8 cellular contexts compared by ENCODE assay signal in genomic region chr1:23403735-23404486, GRCh38. TPM values are rescaled to one million over a fixed set of nuclear protein-coding genes. Genes with fewer than 3 reads are reported as not detected.
DNase-seq lines count a peak whose midpoint lies in the region; ATAC-seq and TF ChIP-seq lines count a peak whose summit lies in the region.

No MANE protein-coding gene starts in this region.

- no peak overlapping the region for H3K4me3 ChIP-seq in effector memory CD4-positive, alpha-beta T cell (ENCODE audit: insufficient read depth, low read depth, low read length, poor library complexity, severe bottlenecking)

- peak; percentile 99 for ATAC-seq in activated CD8-positive, alpha-beta T cell treated with anti-CD3 and anti-CD28 coated beads for 36 hours
- ATAC-seq in GM19328 (IDR thresholded peaks at IDR 0.05; ENCODE audit: unreplicated experiment), result no peak

- peaks cover 4% of the 10 kb centered on the region for H3K4me1 Mint-ChIP-seq in activated CD8-positive, alpha-beta T cell treated with anti-CD3 and anti-CD28 coated beads for 36 hours (ENCODE audit: low read depth)

- no peaks in the 10 kb centered on the region for H3K9me3 Mint-ChIP-seq in activated CD8-positive, alpha-beta T cell treated with anti-CD3 and anti-CD28 coated beads for 36 hours

- H3K4me3 Mint-ChIP-seq in activated CD8-positive, alpha-beta T cell treated with anti-CD3 and anti-CD28 coated beads for 36 hours, result no peak overlapping the region

- H3K36me3 ChIP-seq in effector memory CD4-positive, alpha-beta T cell (ENCODE audit: control insufficient read depth, insufficient read depth, low read length), result peaks cover 4% of the 10 kb centered on the region

- no peaks in the 10 kb centered on the region for H3K9me3 ChIP-seq in effector memory CD4-positive, alpha-beta T cell (ENCODE audit: control insufficient read depth, low read length)

- no peak overlapping the region for H3K27ac Mint-ChIP-seq in activated CD8-positive, alpha-beta T cell treated with anti-CD3 and anti-CD28 coated beads for 36 hours

- H3K27ac ChIP-seq in effector memory CD4-positive, alpha-beta T cell (ENCODE audit: insufficient read depth, low read length, poor library complexity, severe bottlenecking), result no peak overlapping the region

- H3K27me3 ChIP-seq in effector memory CD4-positive, alpha-beta T cell (replicated peaks; ENCODE audit: control insufficient read depth, insufficient read depth, low read length, poor library complexity, severe bottlenecking), result no peaks in the 10 kb centered on the region

- no peaks in the 10 kb centered on the region for H3K27me3 Mint-ChIP-seq in activated CD8-positive, alpha-beta T cell treated with anti-CD3 and anti-CD28 coated beads for 36 hours

- TF ChIP-seq CTCF in activated CD8-positive, alpha-beta T cell treated with anti-CD3 and anti-CD28 coated beads for 36 hours (IDR thresholded peaks at IDR 0.05), result peak; percentile 87

- no peaks in the 10 kb centered on the region for H3K36me3 Mint-ChIP-seq in activated CD8-positive, alpha-beta T cell treated with anti-CD3 and anti-CD28 coated beads for 36 hours (ENCODE audit: low read depth)

- DNase-seq in CD1c-positive myeloid dendritic cell (ENCODE audit: extremely low spot score), result peak; percentile 86
- DNase-seq in HPDE6-E6E7 (ENCODE audit: extremely low spot score), result peak; percentile 96
- DNase-seq in NCI-H82 (lab: John Stamatoyannopoulos, UW), result peak; percentile 92
- peak; percentile 93 for DNase-seq in activated CD8-positive, alpha-beta T cell treated with anti-CD3 and anti-CD28 coated beads for 36 hours
- peak; percentile 50 to 63 (median 54) for DNase-seq in effector memory CD4-positive, alpha-beta T cell
- peak; percentile 79 for DNase-seq in lung microvascular endothelial cell (ENCODE audit: low read depth in 2 of 2)
- peak; percentile 67 to 74 (median 69) for DNase-seq in stimulated activated CD4-positive, alpha-beta T cell treated with anti-CD3 and anti-CD28 coated beads, TNF-alpha, amount 100 ng/mL, for 4 hours (ENCODE audit: low read depth in 3 of 3)

- intact Hi-C loops in activated CD8-positive, alpha-beta T cell treated with anti-CD3 and anti-CD28 coated beads for 36 hours (cut with micrococcal nuclease), result no loop called here

- H3K4me1 ChIP-seq in effector memory CD4-positive, alpha-beta T cell (ENCODE audit: control insufficient read depth, insufficient read depth, low read length, poor library complexity, severe bottlenecking), result peaks cover 5% of the 10 kb centered on the region

- POLR2A ChIA-PET in activated CD8-positive, alpha-beta T cell treated with anti-CD3 and anti-CD28 coated beads for 36 hours (lab: Charles Lee), result interaction anchor here (0.9 to 2.3 kb wide), 6 partner anchors 21 to 65 kb away, joined by 3 to 16 read pairs (median 4); partner anchors contain the start of genes HNRNPR and TCEA3

- CTCF ChIA-PET in activated CD8-positive, alpha-beta T cell treated with anti-CD3 and anti-CD28 coated beads for 36 hours (lab: Charles Lee), result interaction anchor here (0.6 to 3.7 kb wide), 45 partner anchors 9 to 269 kb away, joined by 3 to 22 read pairs (median 4); partner anchors contain the start of genes HNRNPR and TCEA3

RNA-seq across cellular contexts. Expression of gene TCEA3, which starts 20.6 kb away (rescaled TPM):
- total RNA-seq in activated CD8-positive, alpha-beta T cell treated with anti-CD3 and anti-CD28 coated beads for 36 hours, result 1 to 10 TPM; 7.0 to 8.3 TPM
- 0.20 and 0.22 TPM in 2 replicates for total RNA-seq in lung microvascular endothelial cell

RNA-seq across cellular contexts. Expression of gene ZNF436, which starts 34.3 kb away (rescaled TPM):
- total RNA-seq in activated CD8-positive, alpha-beta T cell treated with anti-CD3 and anti-CD28 coated beads for 36 hours, result 1 to 10 TPM; 5.8 to 7.2 TPM
- total RNA-seq in lung microvascular endothelial cell, result 14.1 and 17.7 TPM in 2 replicates

RNA-seq across cellular contexts. Expression of gene HNRNPR, which starts 59.8 kb away (rescaled TPM):
- total RNA-seq in activated CD8-positive, alpha-beta T cell treated with anti-CD3 and anti-CD28 coated beads for 36 hours, result 100 to 1,000 TPM; 190 to 203 TPM
- total RNA-seq in lung microvascular endothelial cell, result 53.6 and 55.1 TPM in 2 replicates
